8 cellular contexts compared by ENCODE assay signal in the genomic region with DNA sequence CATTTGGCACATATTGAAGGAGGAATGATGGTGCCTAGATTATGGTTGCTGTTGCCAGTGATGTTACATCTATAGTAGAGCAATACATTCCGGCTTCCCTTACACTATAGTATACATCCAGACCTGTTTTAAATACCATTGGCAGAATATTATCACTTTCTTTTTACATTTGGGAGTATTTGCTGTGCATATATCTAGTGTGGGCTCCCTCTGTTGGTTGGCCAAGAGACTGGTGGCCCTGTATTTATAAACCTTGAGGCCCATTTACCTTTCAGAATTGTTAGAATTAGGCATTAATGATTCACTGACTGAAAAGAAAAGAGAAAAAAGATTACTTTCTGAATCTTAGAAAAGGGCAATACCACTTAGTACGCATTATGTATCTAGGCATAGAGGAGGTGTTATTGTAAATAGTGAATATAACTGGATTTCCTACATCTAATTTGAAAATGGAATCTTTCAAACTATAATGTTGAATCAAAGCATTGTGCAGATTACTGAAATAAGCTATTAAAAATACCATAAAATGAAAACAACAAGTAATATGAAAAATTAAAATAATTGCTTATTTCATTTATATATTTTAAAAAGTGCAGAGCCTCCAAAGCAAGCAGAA.
DNase-seq lines count a peak whose midpoint lies in the region; ATAC-seq and TF ChIP-seq lines count a peak whose summit lies in the region.

No MANE protein-coding gene starts in this region.

- H3K4me3 ChIP-seq in WERI-Rb-1 (ENCODE audit: low read depth, low read length) (no peak overlapping the region), right lobe of liver (no peak overlapping the region), gastrocnemius medialis (no peak overlapping the region)

- DNase-seq in NCI-H510A treated with DMSO at 0.1 percent for 48 hours (lab: John Stamatoyannopoulos, UW) (peak; percentile 17), NCI-H510A (lab: John Stamatoyannopoulos, UW) (no peak), WERI-Rb-1 (peak; percentile 27), right lobe of liver (no peak), cerebellar nuclear complex (lab: John Stamatoyannopoulos, UW) (no peak), gastrocnemius medialis (no peak)
- DNase-seq in activated CD4-positive, alpha-beta T cell treated with anti-CD3 and anti-CD28 coated beads, Interleukin-2, amount 50 U/mL, for 4 hours = no peak

- H3K36me3 ChIP-seq in WERI-Rb-1 = no peaks in the 10 kb centered on the region
- no peaks in the 10 kb centered on the region for H3K36me3 ChIP-seq in right lobe of liver
- no peaks in the 10 kb centered on the region for H3K36me3 ChIP-seq in gastrocnemius medialis

- ATAC-seq in HG03097 (IDR thresholded peaks at IDR 0.05; ENCODE audit: low FRiP score, unreplicated experiment) (peak; percentile 67), right lobe of liver (peak in 3 of 4 donors; percentile 42 to 56 (median 49)), gastrocnemius medialis (no peak)

- intact Hi-C loops in right lobe of liver (cut with DNase I) = no loop called here
- intact Hi-C loops in gastrocnemius medialis (cut with DNase I; ENCODE audit: low total_unique reads) = no loop called here

- TF ChIP-seq CTCF in WERI-Rb-1 (IDR thresholded peaks at IDR 0.05; ENCODE audit: low read depth, low read length) = peak; percentile 43
- TF ChIP-seq CTCF in right lobe of liver (IDR thresholded peaks at IDR 0.05) = peak; percentile 37 to 48 (median 42)
- peak in 1 of 5 experiments; percentile 9 for TF ChIP-seq CTCF in gastrocnemius medialis (IDR thresholded peaks at IDR 0.05 in 4 of 5, conservative IDR thresholded peaks at IDR 0.05 in 1 of 5)

- 53% methylated on average over 2 of the region's 2 CpGs for WGBS in right lobe of liver (ENCODE audit: insufficient coverage, low coverage, low lambda C conversion rate, missing lambda C conversion rate)

- H3K9me3 ChIP-seq in WERI-Rb-1 (ENCODE audit: severe bottlenecking) (no peaks in the 10 kb centered on the region), right lobe of liver (no peaks in the 10 kb centered on the region), gastrocnemius medialis (no peaks in the 10 kb centered on the region)

- no peaks in the 10 kb centered on the region for H3K27me3 ChIP-seq in WERI-Rb-1 (ENCODE audit: insufficient read depth, low read depth, severe bottlenecking)
- H3K27me3 ChIP-seq in right lobe of liver = no peaks in the 10 kb centered on the region
- no peaks in the 10 kb centered on the region for H3K27me3 ChIP-seq in gastrocnemius medialis

- H3K27ac ChIP-seq in WERI-Rb-1 = no peak overlapping the region
- H3K27ac ChIP-seq in right lobe of liver = no peak overlapping the region
- no peak overlapping the region for H3K27ac ChIP-seq in gastrocnemius medialis

- no peaks in the 10 kb centered on the region for H3K4me1 ChIP-seq in right lobe of liver
- H3K4me1 ChIP-seq in gastrocnemius medialis = no peaks in the 10 kb centered on the region

- in situ Hi-C loops in gastrocnemius medialis (cut with MboI; ENCODE audit: low sequenced_read_pairs in 4 of 4) = no loop called here

- no peak for TF ChIP-seq POLR2A in right lobe of liver (IDR thresholded peaks at IDR 0.05)
- TF ChIP-seq POLR2A in gastrocnemius medialis (IDR thresholded peaks at IDR 0.05) = no peak

Comparison
In these comparisons a context has a peak if more than half of its experiments do, and no peak if none do; other contexts are left out.
1. DNase-seq: peak in NCI-H510A treated with DMSO at 0.1 percent for 48 hours (single experiment) and WERI-Rb-1 (single experiment); none in NCI-H510A (single experiment), right lobe of liver (0 of 3), cerebellar nuclear complex (0 of 2), activated CD4-positive, alpha-beta T cell treated with anti-CD3 and anti-CD28 coated beads, Interleukin-2, amount 50 U/mL, for 4 hours (0 of 2) and gastrocnemius medialis (0 of 2).
2. ATAC-seq: peak in HG03097 (single experiment) and right lobe of liver (3 of 4); none in gastrocnemius medialis (0 of 2).